ENCODE assay signal across 19 cellular contexts in genomic region chr2:72134408-72134996, GRCh38. TPM values are rescaled to one million over a fixed set of nuclear protein-coding genes. Genes with fewer than 3 reads are reported as not detected.
DNase-seq lines count a peak whose midpoint lies in the region; ATAC-seq and TF ChIP-seq lines count a peak whose summit lies in the region.
"Had no signal": no experiment of that assay in that cellular context is flagged by ENCODE, and none has a peak within 500 bp of the region (broad histone marks: within the 10 kb centered on the region; RNA-seq: fewer than 3 reads in every experiment).

No MANE protein-coding gene starts in this region.

- no peak overlapping the region for H2AK5ac ChIP-seq in H9 (ENCODE audit: insufficient read length, low read length)

- no peak overlapping the region for H4K5ac ChIP-seq in H9 (ENCODE audit: insufficient read length, low read depth, low read length)

- no peak overlapping the region for H2BK5ac ChIP-seq in H9 (ENCODE audit: insufficient read length, low read length)

- intact Hi-C loops in sigmoid colon (cut with DNase I) (no loop called here), body of pancreas (cut with DNase I) (no loop called here)

- no peak overlapping the region for H2BK120ac ChIP-seq in H9 (ENCODE audit: low read depth, low read length, poor library complexity, severe bottlenecking)

- H2BK12ac ChIP-seq in H9 (ENCODE audit: insufficient read length, low read depth, low read length) = no peak overlapping the region

- H3K56ac ChIP-seq in H9 (ENCODE audit: insufficient read length, low read depth, low read length) = no peak overlapping the region

- no peaks in the 10 kb centered on the region; the same call in 1 of the 2 replicates for H3K27me3 ChIP-seq in H9 (ENCODE audit: insufficient read depth, low read length)
- H3K27me3 ChIP-seq in endodermal cell (ENCODE audit: control insufficient read depth, insufficient read depth, low read length, poor library complexity, severe bottlenecking) = peaks cover 23% of the 10 kb centered on the region
- no peaks in the 10 kb centered on the region for H3K27me3 ChIP-seq in sigmoid colon
- H3K27me3 ChIP-seq in body of pancreas = no peaks in the 10 kb centered on the region

- no peak overlapping the region for H3K4me2 ChIP-seq in H9 (ENCODE audit: insufficient read depth, insufficient read length, low read length)

- H3K27ac Mint-ChIP-seq in H9 (no peak overlapping the region), endodermal cell (no peak overlapping the region)

- no peak overlapping the region for H2BK20ac ChIP-seq in H9 (ENCODE audit: low read depth, low read length, poor library complexity, severe bottlenecking)

- H3K23ac ChIP-seq in H9 (ENCODE audit: insufficient read length, low read depth, low read length) = no peak overlapping the region

- no peak overlapping the region for H3K4ac ChIP-seq in H9 (ENCODE audit: low read depth, low read length)

- no peak overlapping the region for H3K27ac ChIP-seq in H9 (ENCODE audit: insufficient read length, low read depth, low read length)
- H3K27ac ChIP-seq in endodermal cell (ENCODE audit: low read depth, low read length) = no peak overlapping the region
- H3K27ac ChIP-seq in sigmoid colon = no peak overlapping the region
- no peak overlapping the region for H3K27ac ChIP-seq in body of pancreas
- H3K27ac ChIP-seq: SK-N-MC had no signal

- no peak overlapping the region for H3K4me3 Mint-ChIP-seq in H9
- H3K4me3 Mint-ChIP-seq in endodermal cell = no peak overlapping the region

- peaks cover 15 to 29% of the 10 kb centered on the region in 2 experiments for H3K4me1 Mint-ChIP-seq in H9
- peaks cover 4% of the 10 kb centered on the region for H3K4me1 Mint-ChIP-seq in endodermal cell

- no peak overlapping the region for H3K9ac ChIP-seq in H9 (ENCODE audit: extremely low read depth, insufficient read length, low read length)
- no peak overlapping the region for H3K9ac ChIP-seq in endodermal cell (ENCODE audit: extremely low read depth, low read length, poor library complexity, severe bottlenecking)

- H3K79me1 ChIP-seq in H9 (ENCODE audit: insufficient read depth, low read depth, low read length, poor library complexity, severe bottlenecking) = no peaks in the 10 kb centered on the region

- H4K91ac ChIP-seq in H9 (ENCODE audit: insufficient read length, low read depth, low read length) = no peak overlapping the region

- H3T11ph ChIP-seq in H9 (ENCODE audit: low read length) = no peak overlapping the region

- H3K18ac ChIP-seq in H9 (ENCODE audit: insufficient read length, low read depth, low read length) = no peak overlapping the region

- no peaks in the 10 kb centered on the region for H4K20me1 ChIP-seq in H9 (ENCODE audit: control insufficient read depth, insufficient read depth, insufficient read length)

- H3K23me2 ChIP-seq in H9 (ENCODE audit: insufficient read length, low read depth, low read length, poor library complexity, severe bottlenecking) = no peaks in the 10 kb centered on the region

- peak; percentile 11 for DNase-seq in activated CD8-positive, alpha-beta memory T cell treated with anti-CD3 and anti-CD28 coated beads, Interleukin-2, amount 50 U/mL, for 4 hours
- no peak for DNase-seq in activated CD8-positive, alpha-beta memory T cell treated with anti-CD3 and anti-CD28 coated beads, Interleukin-2, amount 50 U/mL, for 48 hours
- peak; percentile 19 for DNase-seq in H9
- peak; percentile 34 for DNase-seq in endodermal cell
- DNase-seq in sigmoid colon = peak; percentile 50
- no peak for DNase-seq in body of pancreas
- DNase-seq in SKM-1 (lab: John Stamatoyannopoulos, UW; ENCODE audit: unreplicated experiment) = no peak
- DNase-seq: DMS53, GDM1, Karpas-422, MV-4-11, NCI-H1105 treated with DMSO at 0.1 percent for 48 hours, NCI-H2081, NCI-H2171 treated with DMSO at 0.1 percent for 48 hours, NCI-H446, NCI-H526, OCI-M1, SHP77 treated with DMSO at 0.1 percent for 48 hours had no signal

- H3K4me1 ChIP-seq in H9 (ENCODE audit: insufficient read depth, low read length) (no peaks in the 10 kb centered on the region; the same call in 1 of the 2 replicates), endodermal cell (ENCODE audit: control insufficient read depth, insufficient read depth, low read length) (no peaks in the 10 kb centered on the region), sigmoid colon (no peaks in the 10 kb centered on the region), body of pancreas (peaks cover 16% of the 10 kb centered on the region)

- TF ChIP-seq POLR2A in sigmoid colon (IDR thresholded peaks at IDR 0.05) = no peak
- no peak for TF ChIP-seq POLR2A in body of pancreas (IDR thresholded peaks at IDR 0.05)

- no peak overlapping the region for H2BK15ac ChIP-seq in H9 (ENCODE audit: low read depth, low read length)

- H3K36me3 Mint-ChIP-seq in H9 (ENCODE audit: insufficient read depth in 1 of 3, low read depth in 3 of 3) (no peaks in the 10 kb centered on the region), endodermal cell (ENCODE audit: low read depth) (no peaks in the 10 kb centered on the region)

- H2AFZ ChIP-seq in H9 (ENCODE audit: low read length) = no peak overlapping the region

- no peaks in the 10 kb centered on the region for H3K9me3 ChIP-seq in H9 (ENCODE audit: control insufficient read depth, low read depth, low read length)
- no peaks in the 10 kb centered on the region for H3K9me3 ChIP-seq in endodermal cell (ENCODE audit: control insufficient read depth, low read length)
- no peaks in the 10 kb centered on the region for H3K9me3 ChIP-seq in sigmoid colon
- H3K9me3 ChIP-seq in body of pancreas = no peaks in the 10 kb centered on the region

- no peak overlapping the region for H3K4me3 ChIP-seq in endodermal cell (ENCODE audit: low read length)
- H3K4me3 ChIP-seq in sigmoid colon = no peak overlapping the region
- no peak overlapping the region for H3K4me3 ChIP-seq in body of pancreas
- H3K4me3 ChIP-seq: SK-N-MC had no signal

- ATAC-seq in body of pancreas = no peak

- H3K27me3 Mint-ChIP-seq in H9 (ENCODE audit: low read depth) (peaks cover 23% of the 10 kb centered on the region), endodermal cell (ENCODE audit: insufficient read depth) (peaks cover 22% of the 10 kb centered on the region)

- WGBS in H9 (ENCODE audit: extremely low coverage, insufficient read length, low lambda C conversion rate) = no CpG with 5 or more reads among the region's 10 CpGs
- WGBS in endodermal cell (ENCODE audit: insufficient coverage in 1 of 2, insufficient read length in 1 of 2), 2 experiments = 88% methylated on average over 4 to 10 of the region's 10 CpGs
- 79 to 89% methylated on average over 10 of the region's 10 CpGs for WGBS in sigmoid colon, 2 donors
- WGBS in body of pancreas, 2 donors = 54 to 60% methylated on average over 9 to 10 of the region's 10 CpGs

- no peak for TF ChIP-seq CTCF in H9 (conservative IDR thresholded peaks at IDR 0.05)
- TF ChIP-seq CTCF in endodermal cell (conservative IDR thresholded peaks at IDR 0.05) = no peak
- TF ChIP-seq CTCF in sigmoid colon (IDR thresholded peaks at IDR 0.05) = no peak
- no peak for TF ChIP-seq CTCF in body of pancreas (IDR thresholded peaks at IDR 0.05)

- no peak for TF ChIP-seq EP300 in sigmoid colon (IDR thresholded peaks at IDR 0.05)

- H3K79me2 ChIP-seq in H9 (ENCODE audit: insufficient read depth, low read length) = no peaks in the 10 kb centered on the region

- H3K9me3 Mint-ChIP-seq in H9 (no peaks in the 10 kb centered on the region; a peak in 1 of 5 replicates), endodermal cell (no peaks in the 10 kb centered on the region)

- H3K36me3 ChIP-seq in endodermal cell (ENCODE audit: control insufficient read depth, insufficient read depth, low read length) = no peaks in the 10 kb centered on the region
- no peaks in the 10 kb centered on the region for H3K36me3 ChIP-seq in sigmoid colon
- no peaks in the 10 kb centered on the region for H3K36me3 ChIP-seq in body of pancreas (replicated peaks in 1 of 2; ENCODE audit: insufficient read depth in 1 of 2, low read depth in 2 of 2)

- no peak overlapping the region for H3K14ac ChIP-seq in H9 (ENCODE audit: insufficient read depth, low read length)

- no peak overlapping the region for H4K8ac ChIP-seq in H9 (replicated peaks; ENCODE audit: insufficient read length, low read depth, low read length)

RNA-seq across cellular contexts. Expression of gene CYP26B1, which starts 13.2 kb away (rescaled TPM):
- 0.20 and 0.22 TPM in 2 replicates for total RNA-seq in H9 (2021)
- under 1 TPM; 0.09 to 0.91 TPM for total RNA-seq in endodermal cell
- polyA plus RNA-seq in endodermal cell (2013, experiment 1 of 2) = 8.0 TPM
- 7.7 TPM for polyA plus RNA-seq in endodermal cell (2013, experiment 2 of 2)
- 1 to 10 TPM in 3 of 4 donors, under 1 TPM in 1; 0.68 to 5.0 (median 3.0) TPM for total RNA-seq in sigmoid colon
- 1 to 10 TPM in 2 of 3 donors, under 1 TPM in 1; 0.46 to 2.8 (median 1.2) TPM for polyA plus RNA-seq in sigmoid colon
- 1 to 10 TPM in 1 of 2 donors, under 1 TPM in 1; 0.52 to 4.9 TPM for total RNA-seq in body of pancreas

Comparison
In these comparisons a context has a peak if more than half of its experiments do, and no peak if none do; other contexts are left out.
1. DNase-seq: peak in activated CD8-positive, alpha-beta memory T cell treated with anti-CD3 and anti-CD28 coated beads, Interleukin-2, amount 50 U/mL, for 4 hours (single experiment), H9 (single experiment), endodermal cell (single experiment) and sigmoid colon (single experiment); none in activated CD8-positive, alpha-beta memory T cell treated with anti-CD3 and anti-CD28 coated beads, Interleukin-2, amount 50 U/mL, for 48 hours (single experiment), body of pancreas (0 of 4) and SKM-1 (single experiment).